30 cellular contexts compared by ENCODE assay signal in the genomic region with DNA sequence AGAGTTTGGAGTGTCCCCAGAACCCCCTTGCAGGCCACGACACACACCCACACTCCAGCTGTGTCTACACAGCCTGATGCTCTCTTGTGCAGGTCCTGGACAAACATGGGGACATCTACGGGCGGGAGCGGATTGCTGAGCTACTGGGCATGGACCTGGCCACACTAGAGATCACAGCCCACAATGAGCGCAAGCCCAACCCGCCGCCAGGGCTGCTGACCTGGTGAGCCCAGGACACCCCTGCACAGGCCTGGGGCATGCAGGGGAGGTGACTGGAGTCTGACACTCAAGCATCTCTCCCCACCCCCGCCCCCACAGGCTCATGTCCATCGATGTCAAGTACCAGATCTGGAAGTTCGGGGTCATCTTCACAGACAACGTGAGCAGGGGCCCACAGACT.
"Had no signal": no experiment of that assay in that cellular context is flagged by ENCODE, and none has a peak within 500 bp of the region (broad histone marks: within the 10 kb centered on the region; RNA-seq: fewer than 3 reads in every experiment).

No MANE protein-coding gene starts in this region.

- H3K27me3 Mint-ChIP-seq: naive thymus-derived CD4-positive, alpha-beta T cell; stimulated activated memory B cell treated with anti-CD40 and anti-IgM and Interleukin-4, amounts not matched to agents 10 μg/mL and 1 μg/mL and 100 μg/mL, for 72 hours; stimulated activated naive CD8-positive, alpha-beta T cell treated with anti-CD3 and anti-CD28 coated beads, Interleukin-15, amount 100 ng/mL, for 72 hours; type B pancreatic cell had no signal

- H3K27ac Mint-ChIP-seq: naive thymus-derived CD4-positive, alpha-beta T cell; natural killer cell; nephron; neural progenitor cell; stimulated activated memory B cell treated with anti-CD40 and anti-IgM and Interleukin-4, amounts not matched to agents 10 μg/mL and 1 μg/mL and 100 μg/mL, for 72 hours; stimulated activated naive CD8-positive, alpha-beta T cell treated with anti-CD3 and anti-CD28 coated beads, Interleukin-15, amount 100 ng/mL, for 72 hours; type B pancreatic cell had no signal

- H3K4me3 ChIP-seq: neural progenitor cell, pancreas, prostate gland, right lobe of liver, sigmoid colon, spleen, suprapubic skin, testis, tibial artery, transverse colon, upper lobe of right lung, uterus had no signal

- H3K9me3 ChIP-seq: neutrophil, pancreas, prostate gland, right lobe of liver, sigmoid colon, spleen, suprapubic skin, testis, tibial artery, transverse colon, upper lobe of right lung, uterus had no signal

- H3K27me3 ChIP-seq: neural progenitor cell, neutrophil, pancreas, right lobe of liver, sigmoid colon, spleen, suprapubic skin, testis, tibial artery, transverse colon, upper lobe of right lung, uterus had no signal

- H3K9me3 Mint-ChIP-seq: naive thymus-derived CD4-positive, alpha-beta T cell; natural killer cell; nephron; neural progenitor cell; stimulated activated memory B cell treated with anti-CD40 and anti-IgM and Interleukin-4, amounts not matched to agents 10 μg/mL and 1 μg/mL and 100 μg/mL, for 72 hours; stimulated activated naive CD8-positive, alpha-beta T cell treated with anti-CD3 and anti-CD28 coated beads, Interleukin-15, amount 100 ng/mL, for 72 hours; type B pancreatic cell had no signal

- H3K36me3 ChIP-seq: neural progenitor cell, neutrophil, pancreas, prostate gland, right lobe of liver, sigmoid colon, spleen, suprapubic skin, transverse colon, upper lobe of right lung, uterus had no signal

- H3K4me2 ChIP-seq: neural progenitor cell had no signal

- H3K27ac ChIP-seq: neural progenitor cell, neutrophil, pancreas, prostate gland, right lobe of liver, sigmoid colon, spleen, suprapubic skin, testis, tibial artery, transverse colon, upper lobe of right lung, uterus had no signal

- H3K4me1 Mint-ChIP-seq: nephron; neural progenitor cell; stimulated activated naive CD8-positive, alpha-beta T cell treated with anti-CD3 and anti-CD28 coated beads, Interleukin-15, amount 100 ng/mL, for 72 hours had no signal

- H3K36me3 Mint-ChIP-seq: naive thymus-derived CD4-positive, alpha-beta T cell; natural killer cell; neural progenitor cell; stimulated activated memory B cell treated with anti-CD40 and anti-IgM and Interleukin-4, amounts not matched to agents 10 μg/mL and 1 μg/mL and 100 μg/mL, for 72 hours; type B pancreatic cell had no signal

- ATAC-seq: naive thymus-derived CD4-positive, alpha-beta T cell; natural killer cell; pancreas; right cardiac atrium; stimulated activated memory B cell treated with anti-CD40 and anti-IgM and Interleukin-4, amounts not matched to agents 10 μg/mL and 1 μg/mL and 100 μg/mL, for 72 hours; stimulated activated naive CD8-positive, alpha-beta T cell treated with anti-CD3 and anti-CD28 coated beads, Interleukin-15, amount 100 ng/mL, for 72 hours; stimulated activated naive CD8-positive, alpha-beta T cell treated with anti-CD3 and anti-CD28 coated beads, Interleukin-15, Interleukin-2, amounts not matched to agents 100 U/mL and 50 U/mL, for 24 hours; upper lobe of right lung had no signal

- DNase-seq: naive thymus-derived CD4-positive, alpha-beta T cell; natural killer cell; nucleus accumbens; pancreas; right cardiac atrium; right lobe of liver; sigmoid colon; small intestine; spleen; stimulated activated CD4-positive, alpha-beta T cell treated with anti-CD3 and anti-CD28 coated beads, Interleukin-12 subunit alpha, Interleukin-12 subunit beta, amount 100 ng/mL, for 4 hours; stimulated activated CD4-positive, alpha-beta T cell treated with anti-CD3 and anti-CD28 coated beads, Interleukin-1b, Interleukin-23, amount 100 ng/mL, for 48 hours; stimulated activated CD4-positive, alpha-beta T cell treated with anti-CD3 and anti-CD28 coated beads, Interleukin-4, amount 100 ng/mL, for 1 hour; stimulated activated CD4-positive, alpha-beta T cell treated with anti-CD3 and anti-CD28 coated beads, Interleukin-4, amount 100 ng/mL, for 4 hours; stimulated activated CD8-positive, alpha-beta memory T cell treated with anti-CD3 and anti-CD28 coated beads, Interleukin-4, amount 100 ng/mL, for 48 hours; stimulated activated naive CD4-positive, alpha-beta T cell; stimulated activated naive CD8-positive, alpha-beta T cell treated with anti-CD3 and anti-CD28 coated beads, Interleukin-15, amount 100 ng/mL, for 72 hours; stimulated activated naive CD8-positive, alpha-beta T cell treated with anti-CD3 and anti-CD28 coated beads, Interleukin-15, Interleukin-2, amounts not matched to agents 100 U/mL and 50 U/mL, for 24 hours; substantia nigra; testis; tibial artery; transverse colon; upper lobe of right lung; uterus had no signal

- H3K4me3 Mint-ChIP-seq: naive thymus-derived CD4-positive, alpha-beta T cell; natural killer cell; nephron; neural progenitor cell; stimulated activated memory B cell treated with anti-CD40 and anti-IgM and Interleukin-4, amounts not matched to agents 10 μg/mL and 1 μg/mL and 100 μg/mL, for 72 hours; stimulated activated naive CD8-positive, alpha-beta T cell treated with anti-CD3 and anti-CD28 coated beads, Interleukin-15, amount 100 ng/mL, for 72 hours; type B pancreatic cell had no signal

- H3K9ac ChIP-seq: neural progenitor cell had no signal

- H2AFZ ChIP-seq: neural progenitor cell had no signal

- H3K4me1 ChIP-seq: neural progenitor cell, pancreas, prostate gland, right lobe of liver, sigmoid colon, testis, tibial artery, transverse colon, upper lobe of right lung, uterus had no signal
